9 cellular contexts compared by ENCODE assay signal in the genomic region with DNA sequence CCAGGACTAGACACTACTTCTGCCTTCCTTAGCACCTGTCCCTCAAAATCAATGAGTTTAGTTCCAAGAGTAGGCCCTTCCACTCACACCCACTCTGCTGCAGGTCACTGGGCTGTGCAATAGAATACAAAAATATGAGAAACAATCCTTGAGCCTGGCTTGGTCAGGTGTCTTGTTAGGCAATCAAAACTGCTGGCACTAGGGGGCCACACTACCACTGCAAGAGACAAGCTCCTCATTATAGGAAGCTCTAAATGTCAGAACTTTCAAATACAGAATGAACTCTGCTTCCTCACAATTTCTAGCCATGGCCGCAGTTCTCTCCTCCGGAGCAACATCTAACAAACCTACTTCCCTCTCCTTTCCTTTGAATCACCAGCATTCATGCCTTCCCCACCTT. TPM values are rescaled to one million over a fixed set of nuclear protein-coding genes. Genes with fewer than 3 reads are reported as not detected.
A peak's percentile ranks its signal among the peaks of the same experiment; 100 is the strongest.
DNase-seq lines count a peak whose midpoint lies in the region; ATAC-seq and TF ChIP-seq lines count a peak whose summit lies in the region.
"Not testable (repeated sequence)": the region's sequence is repeated elsewhere in the genome, so short reads cannot be mapped to it uniquely, and the experiment has no call there.
"Had no signal": no experiment of that assay in that cellular context is flagged by ENCODE, and none has a peak within 500 bp of the region (broad histone marks: within the 10 kb centered on the region; RNA-seq: fewer than 3 reads in every experiment).

No MANE protein-coding gene starts in this region.

- DNase-seq in AG09319 (ENCODE audit: extremely low read depth, low read depth); GM10266 (ENCODE audit: extremely low spot score): not testable (repeated sequence)
- peak; percentile 36 to 42 for DNase-seq in Kasumi-1 (lab: John Stamatoyannopoulos, UW)
- DNase-seq in SK-MEL-5 (ENCODE audit: low read depth, low spot score) = peak; percentile 70
- peak; percentile 16 for DNase-seq in activated gamma-delta T cell treated with Interleukin-2 at 50 U/mL for 16 hours
- DNase-seq in endothelial cell (ENCODE audit: low spot score) = peak; percentile 28
- DNase-seq in left colon = peak in 1 of 2 donors; percentile 63
- DNase-seq in stimulated activated CD4-positive, alpha-beta T cell treated with anti-CD3 and anti-CD28 coated beads, Interleukin-15, amount 100 ng/mL, for 24 hours = peak; percentile 22

- not testable (repeated sequence) for H3K4me1 Mint-ChIP-seq in endothelial cell (ENCODE audit: unreplicated experiment)

- H3K27me3 Mint-ChIP-seq in endothelial cell (ENCODE audit: unreplicated experiment) = not testable (repeated sequence)

- H3K4me3 Mint-ChIP-seq in endothelial cell (ENCODE audit: unreplicated experiment) = not testable (repeated sequence)

- intact Hi-C loops in left colon (cut with DNase I, micrococcal nuclease) = not testable (repeated sequence)

- peak; percentile 26 for TF ChIP-seq CTCF in AG09319 (IDR thresholded peaks at IDR 0.05; ENCODE audit: low read depth, low read length)
- TF ChIP-seq CTCF in GM10266 (IDR thresholded peaks at IDR 0.05; ENCODE audit: control insufficient read depth, insufficient read depth, low read depth, missing control alignments) = peak; percentile 38
- peak; percentile 20 for TF ChIP-seq CTCF in endothelial cell (IDR thresholded peaks at IDR 0.05; ENCODE audit: unreplicated experiment)

- ATAC-seq in left colon = peak; percentile 90

- not testable (repeated sequence) for H3K27ac Mint-ChIP-seq in endothelial cell (ENCODE audit: unreplicated experiment)

- H3K36me3 Mint-ChIP-seq in endothelial cell (ENCODE audit: low read depth, unreplicated experiment) = not testable (repeated sequence)

- in situ Hi-C loops in SK-MEL-5 (cut with HindIII; ENCODE audit: low pct_unique_long_range_greater_than_20kb, low sequenced_read_pairs) = not testable (repeated sequence)

- H3K9me3 Mint-ChIP-seq in endothelial cell (ENCODE audit: unreplicated experiment) = not testable (repeated sequence)

RNA-seq across cellular contexts. Expression of a gene that starts 41.0 kb away (rescaled TPM):
- total RNA-seq in SK-MEL-5 (2014; rRNA removed; shearing (Covaris generic)) = 17.6 and 18.7 TPM in 2 replicates
- polyA plus RNA-seq in SK-MEL-5 (2015; cell fraction: cytosol; rRNA removed) = 9.9 and 12.7 TPM in 2 replicates
- polyA plus RNA-seq in SK-MEL-5 (2015; cell fraction: nucleus; rRNA removed) = 8.0 and 14.1 TPM in 2 replicates
- total RNA-seq in endothelial cell (ENCODE audit: unreplicated experiment) (19.3 TPM), left colon (10 to 100 TPM; 32.2 to 48.0 TPM)

RNA-seq across cellular contexts. Expression of a gene that starts 41.1 kb away (rescaled TPM):
- total RNA-seq in SK-MEL-5 (2014; rRNA removed; shearing (Covaris generic)) = 0.43 TPM in 1 of 2 replicates, not detected in the other
- polyA plus RNA-seq in SK-MEL-5 (2015; cell fraction: cytosol; rRNA removed) = 0.04 TPM in 1 of 2 replicates, not detected in the other
- polyA plus RNA-seq in SK-MEL-5 (2015; cell fraction: nucleus; rRNA removed) = 2.8 TPM in 1 of 2 replicates, not detected in the other
- total RNA-seq in endothelial cell (ENCODE audit: unreplicated experiment) (2.0 TPM), left colon (1 to 10 TPM; 1.5 to 8.5 TPM)
- total RNA-seq: right atrium auricular region had no signal
